8 cellular contexts compared by ENCODE assay signal in genomic region chr16:66426112-66427035, GRCh38. TPM values are rescaled to one million over a fixed set of nuclear protein-coding genes. Genes with fewer than 3 reads are reported as not detected.
DNase-seq lines count a peak whose midpoint lies in the region; ATAC-seq and TF ChIP-seq lines count a peak whose summit lies in the region.

No MANE protein-coding gene starts in this region.

- DNase-seq in activated CD4-positive, alpha-beta T cell treated with anti-CD3 and anti-CD28 coated beads, Interleukin-2, amount 10 ng/mL, durations not matched to agents 24 days and 14 days = no peak
- no peak for DNase-seq in activated CD4-positive, alpha-beta T cell treated with anti-CD3 and anti-CD28 coated beads for 4 hours
- peak; percentile 57 for DNase-seq in left kidney (ENCODE audit: low read depth, low spot score)
- no peak for DNase-seq in activated CD4-positive, alpha-beta T cell treated with anti-CD3 and anti-CD28 coated beads for 1 hour

- H3K27ac ChIP-seq in thymus (ENCODE audit: low read depth) = no peak overlapping the region

- TF ChIP-seq CTCF in brain (conservative IDR thresholded peaks at IDR 0.05) = no peak

- H3K36me3 ChIP-seq in thymus (ENCODE audit: control insufficient read depth, insufficient read depth) = no peaks in the 10 kb centered on the region

- WGBS in thymus = 11% methylated on average over 56 of the region's 56 CpGs

- no peaks in the 10 kb centered on the region for H3K4me1 ChIP-seq in thymus (ENCODE audit: control insufficient read depth, insufficient read depth, low read length)

- intact Hi-C loops in activated CD4-positive, alpha-beta T cell treated with anti-CD3 and anti-CD28 coated beads, Interleukin-2, amount 10 ng/mL, durations not matched to agents 24 days and 14 days (cut with micrococcal nuclease) = no loop called here

- H3K9me3 Mint-ChIP-seq in activated CD4-positive, alpha-beta T cell treated with anti-CD3 and anti-CD28 coated beads, Interleukin-2, amount 10 ng/mL, durations not matched to agents 24 days and 14 days = no peaks in the 10 kb centered on the region
- H3K9me3 Mint-ChIP-seq in brain = peaks cover 3 to 26% (median 9%) of the 10 kb centered on the region in 5 experiments

- H3K4me3 Mint-ChIP-seq in activated CD4-positive, alpha-beta T cell treated with anti-CD3 and anti-CD28 coated beads, Interleukin-2, amount 10 ng/mL, durations not matched to agents 24 days and 14 days = peak overlapping the region; percentile 13
- peak overlapping the region; percentile 71 to 82 (median 76) for H3K4me3 Mint-ChIP-seq in brain

- peaks cover 69% of the 10 kb centered on the region for H3K27me3 Mint-ChIP-seq in activated CD4-positive, alpha-beta T cell treated with anti-CD3 and anti-CD28 coated beads, Interleukin-2, amount 10 ng/mL, durations not matched to agents 24 days and 14 days
- H3K27me3 Mint-ChIP-seq in brain = peaks cover 83% of the 10 kb centered on the region

- no peak overlapping the region for H3K27ac Mint-ChIP-seq in activated CD4-positive, alpha-beta T cell treated with anti-CD3 and anti-CD28 coated beads, Interleukin-2, amount 10 ng/mL, durations not matched to agents 24 days and 14 days
- no peak overlapping the region for H3K27ac Mint-ChIP-seq in brain

- H3K4me3 ChIP-seq in thymus (ENCODE audit: low read length) = peak overlapping the region; percentile 46

- no peaks in the 10 kb centered on the region for H3K9me3 ChIP-seq in thymus (ENCODE audit: control insufficient read depth)

- ATAC-seq in HG02973 (IDR thresholded peaks at IDR 0.05; ENCODE audit: unreplicated experiment) (no peak), GM21786 (IDR thresholded peaks at IDR 0.05; ENCODE audit: unreplicated experiment) (no peak)

- H3K27me3 ChIP-seq in thymus (ENCODE audit: control insufficient read depth, insufficient read depth) = peaks cover 60% of the 10 kb centered on the region

- H3K36me3 Mint-ChIP-seq in activated CD4-positive, alpha-beta T cell treated with anti-CD3 and anti-CD28 coated beads, Interleukin-2, amount 10 ng/mL, durations not matched to agents 24 days and 14 days (ENCODE audit: low read depth) = no peaks in the 10 kb centered on the region
- no peaks in the 10 kb centered on the region for H3K36me3 Mint-ChIP-seq in brain

- peaks cover 2% of the 10 kb centered on the region for H3K4me1 Mint-ChIP-seq in activated CD4-positive, alpha-beta T cell treated with anti-CD3 and anti-CD28 coated beads, Interleukin-2, amount 10 ng/mL, durations not matched to agents 24 days and 14 days
- peaks cover 13% of the 10 kb centered on the region for H3K4me1 Mint-ChIP-seq in brain

RNA-seq across cellular contexts. Expression of gene BEAN1, which starts 0.7 kb away (rescaled TPM):
- not detected in 2 replicates for total RNA-seq in activated CD4-positive, alpha-beta T cell treated with anti-CD3 and anti-CD28 coated beads, Interleukin-2, amount 10 ng/mL, durations not matched to agents 24 days and 14 days
- polyA plus RNA-seq in brain (ENCODE audit: insufficient read depth, low read depth, low replicate concordance) = 6.1 TPM
- polyA plus RNA-seq in thymus = 0.25 TPM

RNA-seq across cellular contexts. Expression of gene CDH5, which starts 59.9 kb away (rescaled TPM):
- not detected in 2 replicates for total RNA-seq in activated CD4-positive, alpha-beta T cell treated with anti-CD3 and anti-CD28 coated beads, Interleukin-2, amount 10 ng/mL, durations not matched to agents 24 days and 14 days
- polyA plus RNA-seq in brain (ENCODE audit: insufficient read depth, low read depth, low replicate concordance) = 16.9 TPM
- 12.0 TPM for polyA plus RNA-seq in thymus
